8 cellular contexts compared by ENCODE assay signal in the genomic region with DNA sequence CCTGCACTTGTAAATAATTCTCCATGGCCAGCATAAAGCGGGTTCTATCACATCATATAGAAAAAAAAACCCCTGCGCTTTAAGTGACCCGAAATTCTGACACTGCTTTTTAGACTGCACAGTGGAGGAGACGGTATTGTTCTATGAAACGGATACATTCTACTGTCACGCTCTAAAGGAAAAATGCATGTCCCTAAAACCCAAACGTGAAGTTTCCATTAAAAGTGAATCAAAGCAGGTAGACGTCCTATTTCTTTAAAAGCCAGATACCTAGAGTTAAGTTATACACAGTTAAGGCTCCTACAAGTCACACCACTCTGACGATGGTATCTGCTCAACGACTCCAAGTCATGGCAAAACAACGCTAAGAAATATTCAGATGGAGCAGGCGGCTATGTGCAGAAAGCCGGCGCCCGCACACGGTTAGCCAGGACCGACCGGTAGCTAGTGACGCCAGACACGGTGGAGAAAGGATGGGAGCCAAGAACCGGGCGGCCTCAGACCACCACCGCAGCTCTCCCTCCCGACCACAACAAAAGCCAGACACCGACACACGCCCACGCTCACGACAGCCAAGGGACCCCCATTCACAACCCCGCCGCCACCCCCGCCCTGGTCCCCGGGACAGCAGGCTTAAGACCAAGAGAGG. TPM values are rescaled to one million over a fixed set of nuclear protein-coding genes. Genes with fewer than 3 reads are reported as not detected.
DNase-seq lines count a peak whose midpoint lies in the region; ATAC-seq and TF ChIP-seq lines count a peak whose summit lies in the region.

No MANE protein-coding gene starts in this region.

- H3K9me3 ChIP-seq in BE2C, result no peaks in the 10 kb centered on the region

- peaks cover 17% of the 10 kb centered on the region for H3K36me3 Mint-ChIP-seq in natural killer cell treated with Interleukin-12 subunit alpha and Interleukin-12 subunit beta and Interleukin-15 and Interleukin-18, amount 100 ng/mL, for 72 hours

- peaks cover 26% of the 10 kb centered on the region for H3K36me3 ChIP-seq in BE2C

- H3K4me3 Mint-ChIP-seq in natural killer cell treated with Interleukin-12 subunit alpha and Interleukin-12 subunit beta and Interleukin-15 and Interleukin-18, amount 100 ng/mL, for 72 hours, result peak overlapping the region; percentile 88

- peaks cover 6% of the 10 kb centered on the region; the same call in 1 of the 2 replicates for H3K4me1 ChIP-seq in BE2C

- H3K9me3 Mint-ChIP-seq in natural killer cell treated with Interleukin-12 subunit alpha and Interleukin-12 subunit beta and Interleukin-15 and Interleukin-18, amount 100 ng/mL, for 72 hours, result no peaks in the 10 kb centered on the region

- no peak for TF ChIP-seq CTCF in BE2C (IDR thresholded peaks at IDR 0.05; ENCODE audit: low read depth, low read length)

- H3K27me3 Mint-ChIP-seq in natural killer cell treated with Interleukin-12 subunit alpha and Interleukin-12 subunit beta and Interleukin-15 and Interleukin-18, amount 100 ng/mL, for 72 hours, result no peaks in the 10 kb centered on the region

- peaks cover 30 to 33% of the 10 kb centered on the region in 2 donors for H3K4me1 Mint-ChIP-seq in natural killer cell treated with Interleukin-12 subunit alpha and Interleukin-12 subunit beta and Interleukin-15 and Interleukin-18, amount 100 ng/mL, for 72 hours (ENCODE audit: low read depth in 2 of 2)

- H3K27me3 ChIP-seq in BE2C, result no peaks in the 10 kb centered on the region

- H3K4me3 ChIP-seq in BE2C (ENCODE audit: low read depth, low read length), result peak overlapping the region; percentile 92

- peak; percentile 15 for ATAC-seq in GM19025 (IDR thresholded peaks at IDR 0.05; ENCODE audit: low read depth, unreplicated experiment)
- peak; percentile 16 for ATAC-seq in HG03460 (IDR thresholded peaks at IDR 0.05; ENCODE audit: unreplicated experiment)
- peak; percentile 3 for ATAC-seq in esophagus mucosa
- peak; percentile 54 to 56 for ATAC-seq in natural killer cell treated with Interleukin-12 subunit alpha and Interleukin-12 subunit beta and Interleukin-15 and Interleukin-18, amount 100 ng/mL, for 72 hours
- no peak for ATAC-seq in HG03342 (IDR thresholded peaks at IDR 0.05; ENCODE audit: unreplicated experiment)

- DNase-seq in BE2C (no peak), T-helper 9 cell (peak; percentile 41), GOT3 (lab: John Stamatoyannopoulos, UW) (no peak)
- DNase-seq in natural killer cell treated with Interleukin-12 subunit alpha and Interleukin-12 subunit beta and Interleukin-15 and Interleukin-18, amount 100 ng/mL, for 72 hours (ENCODE audit: low spot score), result no peak

- peak overlapping the region; percentile 83 to 96 for H3K27ac Mint-ChIP-seq in natural killer cell treated with Interleukin-12 subunit alpha and Interleukin-12 subunit beta and Interleukin-15 and Interleukin-18, amount 100 ng/mL, for 72 hours

RNA-seq across cellular contexts. Expression of a gene that starts 0.8 kb away (rescaled TPM):
- polyA plus RNA-seq in BE2C (2012; ENCODE audit: insufficient read depth, insufficient read length, low read depth), result 482 TPM
- 206 TPM for total RNA-seq in esophagus mucosa
- 100 to 1,000 TPM; 162 to 210 TPM for total RNA-seq in natural killer cell treated with Interleukin-12 subunit alpha and Interleukin-12 subunit beta and Interleukin-15 and Interleukin-18, amount 100 ng/mL, for 72 hours

RNA-seq across cellular contexts. Expression of a gene that starts 49.9 kb away (rescaled TPM):
- 306 TPM for polyA plus RNA-seq in BE2C (2012; ENCODE audit: insufficient read depth, insufficient read length, low read depth)
- 144 TPM for total RNA-seq in esophagus mucosa
- total RNA-seq in natural killer cell treated with Interleukin-12 subunit alpha and Interleukin-12 subunit beta and Interleukin-15 and Interleukin-18, amount 100 ng/mL, for 72 hours, result 100 to 1,000 TPM; 126 to 185 TPM
